In the genomic region with DNA sequence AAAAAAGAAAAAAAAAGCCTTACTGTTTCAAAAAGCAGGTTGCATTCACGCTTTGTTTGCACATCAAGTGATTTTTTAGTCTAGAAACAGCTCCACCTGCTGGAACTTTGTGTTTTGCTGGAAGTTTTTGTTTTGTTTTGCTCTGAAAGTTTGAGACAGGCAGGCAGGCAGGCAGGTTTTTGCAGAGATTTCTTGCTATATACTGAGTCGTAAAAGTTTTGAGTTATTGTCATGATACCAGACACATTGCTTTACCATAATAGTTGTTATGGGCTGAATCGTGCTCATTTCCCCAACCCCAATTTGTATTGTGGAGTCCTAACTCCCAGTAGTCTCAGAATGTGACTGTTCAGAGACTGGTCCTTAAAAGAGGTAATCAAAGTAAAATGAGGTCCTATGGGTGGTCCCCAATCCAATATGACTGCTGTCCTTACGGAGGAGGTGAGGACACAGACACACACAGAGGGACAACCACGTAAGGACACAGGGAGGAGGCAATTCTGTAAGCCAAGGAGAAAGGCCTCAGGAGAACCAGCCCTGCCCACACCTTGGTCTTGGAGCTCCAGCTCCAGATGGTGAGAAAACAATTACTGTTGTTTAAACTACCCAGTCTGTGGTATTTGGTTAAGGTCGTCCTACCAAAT, we compare ENCODE assay signal across 8 cellular contexts. TPM values are rescaled to one million over a fixed set of nuclear protein-coding genes. Genes with fewer than 3 reads are reported as not detected.
DNase-seq lines count a peak whose midpoint lies in the region; ATAC-seq and TF ChIP-seq lines count a peak whose summit lies in the region.

No MANE protein-coding gene starts in this region.

- H3K36me3 Mint-ChIP-seq in mesothelial cell of epicardium = no peaks in the 10 kb centered on the region

- peak; percentile 52 for TF ChIP-seq CTCF in mesothelial cell of epicardium (IDR thresholded peaks at IDR 0.05; ENCODE audit: unreplicated experiment)

- no peak for ATAC-seq in HG02678 (IDR thresholded peaks at IDR 0.05; ENCODE audit: unreplicated experiment)
- ATAC-seq in HG03095 (IDR thresholded peaks at IDR 0.05; ENCODE audit: unreplicated experiment) = no peak
- ATAC-seq in HG03342 (IDR thresholded peaks at IDR 0.05; ENCODE audit: unreplicated experiment) = no peak

- H3K27me3 Mint-ChIP-seq in mesothelial cell of epicardium (ENCODE audit: low read depth) = peaks cover 53% of the 10 kb centered on the region

- no peaks in the 10 kb centered on the region for H3K4me1 Mint-ChIP-seq in mesothelial cell of epicardium

- peaks cover 9% of the 10 kb centered on the region for H3K9me3 Mint-ChIP-seq in mesothelial cell of epicardium

- peak; percentile 7 for DNase-seq in COLO668 (lab: John Stamatoyannopoulos, UW; ENCODE audit: unreplicated experiment)
- peak; percentile 4 for DNase-seq in GM19240 (ENCODE audit: insufficient read length, low spot score)
- DNase-seq in RPMI8226 = peak; percentile 58
- peak; percentile 6 for DNase-seq in cerebellum (ENCODE audit: low spot score)
- DNase-seq in mesothelial cell of epicardium (ENCODE audit: low spot score in 2 of 2, unreplicated experiment in 2 of 2) = no peak

- no peak overlapping the region for H3K27ac Mint-ChIP-seq in mesothelial cell of epicardium

- H3K4me3 Mint-ChIP-seq in mesothelial cell of epicardium = no peak overlapping the region

RNA-seq across cellular contexts. Expression of a gene that starts 20.9 kb away (rescaled TPM):
- total RNA-seq in cerebellum (not detected), mesothelial cell of epicardium (not detected in 3 replicates)

Comparison
In these comparisons a context has a peak if more than half of its experiments do, and no peak if none do; other contexts are left out.
1. DNase-seq: peak in COLO668 (single experiment), GM19240 (single experiment), RPMI8226 (single experiment) and cerebellum (single experiment); none in mesothelial cell of epicardium (0 of 2).